25 cellular contexts compared by ENCODE assay signal in genomic region chr14:104215706-104216334, GRCh38.
"Had no signal": no experiment of that assay in that cellular context is flagged by ENCODE, and none has a peak within 500 bp of the region (broad histone marks: within the 10 kb centered on the region; RNA-seq: fewer than 3 reads in every experiment).

No MANE protein-coding gene starts in this region.

- H3K4me1 ChIP-seq: ascending aorta, body of pancreas, Peyer's patch had no signal

- H3K4me3 ChIP-seq: ascending aorta, body of pancreas, MG63, Peyer's patch, SK-N-MC had no signal

- H3K27ac ChIP-seq: ascending aorta, body of pancreas, Peyer's patch, RWPE1, SK-N-MC had no signal

- DNase-seq: activated B cell treated with CpG ODN at 0.5 μM for 24 hours; activated CD4-positive, alpha-beta memory T cell treated with anti-CD3 and anti-CD28 coated beads, Interleukin-2, amount 10 ng/mL, durations not matched to agents 7 days and 5 days; activated CD4-positive, alpha-beta T cell treated with anti-CD3 and anti-CD28 coated beads for 1 hour; activated CD4-positive, alpha-beta T cell treated with anti-CD3 and anti-CD28 coated beads, Interleukin-2, amount 10 ng/mL, durations not matched to agents 7 days and 5 days; activated naive CD4-positive, alpha-beta T cell; activated T-cell treated with anti-CD3 and anti-CD28 coated beads, Interleukin-2, amount 50 U/mL, for 1 hour; body of pancreas; MG63; MV-4-11; NCI-H1105; NCI-H1436; NCI-H1694 treated with DMSO at 0.1 percent for 48 hours; NCI-H2029 treated with DMSO at 0.1 percent for 48 hours; NCI-H345; NCI-H510A; NCI-H526 treated with DMSO at 0.1 percent for 48 hours; SIG-M5; T-cell; T-helper 2 cell; T1000 had no signal

- H3K27me3 ChIP-seq: ascending aorta, body of pancreas, MG63, Peyer's patch had no signal

- ATAC-seq: body of pancreas, T-cell had no signal

- H3K9me3 ChIP-seq: ascending aorta, body of pancreas, MG63, Peyer's patch had no signal

- H3K36me3 ChIP-seq: ascending aorta, MG63, Peyer's patch had no signal

- FAIRE-seq: TTC549 had no signal
